Comparison of ENCODE assay signal across 1 cellular context in the genomic region with DNA sequence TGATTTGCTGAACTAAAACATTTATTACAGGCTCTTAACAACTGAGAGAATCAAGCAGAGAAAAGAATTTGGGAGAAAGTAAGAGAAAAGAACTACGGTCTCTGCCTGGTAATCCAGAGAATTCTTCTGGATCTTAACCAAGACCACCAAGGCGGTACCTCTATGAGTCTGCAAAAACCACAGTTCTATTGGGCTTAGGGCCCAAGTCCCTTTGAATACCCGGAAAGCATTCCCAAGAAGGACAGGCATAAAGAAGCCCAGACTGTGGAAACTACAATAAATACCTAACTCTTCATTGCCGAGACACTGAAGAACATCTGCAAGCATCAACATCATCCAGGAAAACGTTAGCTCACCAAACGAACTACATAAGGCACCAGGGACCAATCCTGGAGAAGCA.
TF ChIP-seq lines count a peak whose summit lies in the region.

No MANE protein-coding gene starts in this region.

TF ChIP-seq in HepG2, 621 proteins besides CTCF, POLR2A, EP300 and RAD21 (continued from another document):
- TF ChIP-seq, protein P1, sequence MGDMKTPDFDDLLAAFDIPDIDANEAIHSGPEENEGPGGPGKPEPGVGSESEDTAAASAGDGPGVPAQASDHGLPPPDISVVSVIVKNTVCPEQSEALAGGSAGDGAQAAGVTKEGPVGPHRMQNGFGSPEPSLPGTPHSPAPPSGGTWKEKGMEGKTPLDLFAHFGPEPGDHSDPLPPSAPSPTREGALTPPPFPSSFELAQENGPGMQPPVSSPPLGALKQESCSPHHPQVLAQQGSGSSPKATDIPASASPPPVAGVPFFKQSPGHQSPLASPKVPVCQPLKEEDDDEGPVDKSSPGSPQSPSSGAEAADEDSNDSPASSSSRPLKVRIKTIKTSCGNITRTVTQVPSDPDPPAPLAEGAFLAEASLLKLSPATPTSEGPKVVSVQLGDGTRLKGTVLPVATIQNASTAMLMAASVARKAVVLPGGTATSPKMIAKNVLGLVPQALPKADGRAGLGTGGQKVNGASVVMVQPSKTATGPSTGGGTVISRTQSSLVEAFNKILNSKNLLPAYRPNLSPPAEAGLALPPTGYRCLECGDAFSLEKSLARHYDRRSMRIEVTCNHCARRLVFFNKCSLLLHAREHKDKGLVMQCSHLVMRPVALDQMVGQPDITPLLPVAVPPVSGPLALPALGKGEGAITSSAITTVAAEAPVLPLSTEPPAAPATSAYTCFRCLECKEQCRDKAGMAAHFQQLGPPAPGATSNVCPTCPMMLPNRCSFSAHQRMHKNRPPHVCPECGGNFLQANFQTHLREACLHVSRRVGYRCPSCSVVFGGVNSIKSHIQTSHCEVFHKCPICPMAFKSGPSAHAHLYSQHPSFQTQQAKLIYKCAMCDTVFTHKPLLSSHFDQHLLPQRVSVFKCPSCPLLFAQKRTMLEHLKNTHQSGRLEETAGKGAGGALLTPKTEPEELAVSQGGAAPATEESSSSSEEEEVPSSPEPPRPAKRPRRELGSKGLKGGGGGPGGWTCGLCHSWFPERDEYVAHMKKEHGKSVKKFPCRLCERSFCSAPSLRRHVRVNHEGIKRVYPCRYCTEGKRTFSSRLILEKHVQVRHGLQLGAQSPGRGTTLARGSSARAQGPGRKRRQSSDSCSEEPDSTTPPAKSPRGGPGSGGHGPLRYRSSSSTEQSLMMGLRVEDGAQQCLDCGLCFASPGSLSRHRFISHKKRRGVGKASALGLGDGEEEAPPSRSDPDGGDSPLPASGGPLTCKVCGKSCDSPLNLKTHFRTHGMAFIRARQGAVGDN (CRISPR knock-in tag; IDR thresholded peaks at IDR 0.05), result no peak
